In genomic region chr2:11375025-11375688, GRCh38 we compare ENCODE assay signal across 10 cellular contexts. TPM values are rescaled to one million over a fixed set of nuclear protein-coding genes. Genes with fewer than 3 reads are reported as not detected.
DNase-seq lines count a peak whose midpoint lies in the region; ATAC-seq, FAIRE-seq and TF ChIP-seq lines count a peak whose summit lies in the region.
"Had no signal": no experiment of that assay in that cellular context is flagged by ENCODE, and none has a peak within 500 bp of the region (broad histone marks: within the 10 kb centered on the region; RNA-seq: fewer than 3 reads in every experiment).

No MANE protein-coding gene starts in this region.

- CTCF ChIA-PET in A549 (lab: Yijun Ruan, JAX): interaction anchor here (0.5 to 6.2 kb wide), 18 partner anchors 9 to 543 kb away, joined by 3 to 55 read pairs (median 4); partner anchors contain the start of gene ROCK2

- FAIRE-seq in A549 (lab: Jason Lieb, UNC): no peak
- FAIRE-seq: frontal cortex had no signal

- no peak for DNase-seq in A549 (ENCODE audit: low read depth in 1 of 2, low spot score in 1 of 2)
- no peak for DNase-seq in Peyer's patch
- peak in 1 of 2 donors; percentile 41 for DNase-seq in fibroblast of lung (ENCODE audit: low read depth in 2 of 2)
- DNase-seq in ureter (ENCODE audit: low spot score): no peak
- DNase-seq in ecto neural progenitor cell (ENCODE audit: low spot score): no peak
- no peak for DNase-seq in HT-29 (ENCODE audit: low spot score)
- DNase-seq: stimulated activated naive CD8-positive, alpha-beta T cell treated with anti-CD3 and anti-CD28 coated beads, Interleukin-15, amount 100 ng/mL, for 72 hours had no signal

- no peak for TF ChIP-seq EP300 in A549 (IDR thresholded peaks at IDR 0.05)

- ATAC-seq in A549: no peak
- ATAC-seq in GM19452 (IDR thresholded peaks at IDR 0.05; ENCODE audit: unreplicated experiment): no peak
- ATAC-seq: stimulated activated naive CD8-positive, alpha-beta T cell treated with anti-CD3 and anti-CD28 coated beads, Interleukin-15, amount 100 ng/mL, for 72 hours had no signal

- no peaks in the 10 kb centered on the region for H3K79me2 ChIP-seq in fibroblast of lung (ENCODE audit: control insufficient read depth, insufficient read depth, low read length)

- TF ChIP-seq CTCF in A549 (IDR thresholded peaks at IDR 0.05) (no peak), Peyer's patch (IDR thresholded peaks at IDR 0.05) (no peak), fibroblast of lung (conservative IDR thresholded peaks at IDR 0.05 in 1 of 2, IDR thresholded peaks at IDR 0.05 in 1 of 2; ENCODE audit: low read depth in 1 of 2, low read length in 2 of 2) (no peak)

- POLR2A ChIA-PET in A549 (lab: Yijun Ruan, JAX): interaction anchor here (0.6 to 3.8 kb wide), 7 partner anchors 12 to 242 kb away, joined by 3 to 57 read pairs (median 3); partner anchors contain the start of genes ROCK2 and SLC66A3

- H3K27me3 ChIP-seq in Peyer's patch (no peaks in the 10 kb centered on the region), fibroblast of lung (ENCODE audit: control insufficient read depth, insufficient read depth, low read length) (no peaks in the 10 kb centered on the region), neuron (ENCODE audit: insufficient read depth, low read length) (no peaks in the 10 kb centered on the region)

- WGBS in A549 (ENCODE audit: missing lambda C conversion rate): 85% methylated on average over 15 of the region's 15 CpGs

- H3K4me1 ChIP-seq in A549 (peaks cover 52% of the 10 kb centered on the region), Peyer's patch (peaks cover 0 to 46% (median 22%) of the 10 kb centered on the region in 4 donors), fibroblast of lung (ENCODE audit: control insufficient read depth, extremely low read depth, insufficient read depth, low read length) (peaks cover 33% of the 10 kb centered on the region), neuron (ENCODE audit: insufficient read depth, low read length) (peaks cover 31% of the 10 kb centered on the region)

- H3K4me2 ChIP-seq in A549: peak overlapping the region; percentile 90
- H3K4me2 ChIP-seq in fibroblast of lung (ENCODE audit: extremely low read depth, insufficient read depth, low read length): peak overlapping the region; percentile 26

- H3K27ac ChIP-seq in A549 (peak overlapping the region; percentile 90 to 95), Peyer's patch (peak overlapping the region; percentile 72 to 95 (median 86)), fibroblast of lung (ENCODE audit: insufficient read depth, low read length) (peak overlapping the region; percentile 92)

- no peak for TF ChIP-seq RAD21 in A549 (conservative IDR thresholded peaks at IDR 0.05 in 1 of 2, IDR thresholded peaks at IDR 0.05 in 1 of 2)

- H3K9ac ChIP-seq in fibroblast of lung (ENCODE audit: insufficient read depth, low read length): peak overlapping the region; percentile 52

- no peaks in the 10 kb centered on the region for H4K20me1 ChIP-seq in fibroblast of lung (ENCODE audit: control insufficient read depth, extremely low read depth, insufficient read depth, low read length)

- no peak overlapping the region for H3K4me3 ChIP-seq in A549
- H3K4me3 ChIP-seq in Peyer's patch: peak overlapping the region in 1 of 4 donors; percentile 28
- H3K4me3 ChIP-seq in fibroblast of lung (replicated peaks in 1 of 4; ENCODE audit: control extremely low read depth in 1 of 4, insufficient read depth in 1 of 4, low read depth in 3 of 4, low read length in 4 of 4): no peak overlapping the region
- no peak overlapping the region for H3K4me3 ChIP-seq in neuron (ENCODE audit: low read length)

- TF ChIP-seq POLR2A in A549 (IDR thresholded peaks at IDR 0.05; ENCODE audit: low read length) (no peak), Peyer's patch (IDR thresholded peaks at IDR 0.05) (no peak)

- no peaks in the 10 kb centered on the region for H3K36me3 ChIP-seq in Peyer's patch
- H3K36me3 ChIP-seq in fibroblast of lung (ENCODE audit: control insufficient read depth, insufficient read depth, low read length): no peaks in the 10 kb centered on the region
- H3K36me3 ChIP-seq in neuron (ENCODE audit: insufficient read depth, low read length): no peaks in the 10 kb centered on the region

- H2AFZ ChIP-seq in fibroblast of lung (ENCODE audit: low read length): peak overlapping the region; percentile 14
- peak overlapping the region; percentile 4 for H2AFZ ChIP-seq in neuron (ENCODE audit: low read depth, low read length)

- H3K9me3 ChIP-seq in A549 (no peaks in the 10 kb centered on the region), Peyer's patch (no peaks in the 10 kb centered on the region), fibroblast of lung (ENCODE audit: control insufficient read depth, insufficient read depth, low read depth, low read length) (no peaks in the 10 kb centered on the region), neuron (ENCODE audit: low read length) (no peaks in the 10 kb centered on the region)

TF ChIP-seq in A549, 52 proteins besides CTCF, POLR2A, EP300 and RAD21:
- TF ChIP-seq CHD4 (IDR thresholded peaks at IDR 0.05; ENCODE audit: borderline replicate concordance) (no peak), NFE2L2 (conservative IDR thresholded peaks at IDR 0.05; ENCODE audit: low read length) (no peak), HOXB13 (CRISPR knock-in tag; IDR thresholded peaks at IDR 0.05; ENCODE audit: low read depth) (no peak), HDAC2 (IDR thresholded peaks at IDR 0.05) (no peak), MYC (IDR thresholded peaks at IDR 0.05; ENCODE audit: borderline replicate concordance, low read length) (no peak)

RNA-seq across cellular contexts. Expression of gene ROCK2, which starts 30.7 kb away (rescaled TPM):
- polyA plus RNA-seq in A549 (2011; rRNA removed): 33.4 and 38.7 TPM in 2 replicates
- 5.9 and 6.5 TPM in 2 replicates for polyA plus RNA-seq in A549 (2012; cell fraction: cytosol; rRNA removed)
- polyA plus RNA-seq in A549 (2012; cell fraction: nucleus; rRNA removed): 4.2 and 6.9 TPM in 2 replicates
- polyA plus RNA-seq in A549 (2017; fragmentation: RNase III; extraction: RNeasy Plus Mini Kit Qiagen cat#74134 plus additional on column Dnase treatment): 34.0 to 38.0 TPM (median 36.4 TPM) in 3 replicates
- 28.9 and 30.0 TPM in 2 replicates for polyA minus RNA-seq in A549 (2011; rRNA and poly(A)+ RNA removed)
- total RNA-seq in Peyer's patch: 10 to 100 TPM; 51.0 to 75.9 (median 67.6) TPM
- 39.5 and 58.1 TPM in 2 replicates for total RNA-seq in fibroblast of lung
- polyA plus RNA-seq in fibroblast of lung: 21.6 and 32.0 TPM in 2 replicates
- 23.9 and 41.9 TPM in 2 replicates for polyA plus RNA-seq in fibroblast of lung (2012)
- polyA minus RNA-seq in fibroblast of lung (ENCODE audit: low replicate concordance): 4.0 and 4.7 TPM in 2 replicates
- 84.5 TPM for total RNA-seq in ureter
- 37.1 and 39.4 TPM in 2 replicates for total RNA-seq in HT-29 (2014; rRNA removed; shearing (Covaris generic))
